Comparison of ENCODE assay signal across 8 cellular contexts in the genomic region with DNA sequence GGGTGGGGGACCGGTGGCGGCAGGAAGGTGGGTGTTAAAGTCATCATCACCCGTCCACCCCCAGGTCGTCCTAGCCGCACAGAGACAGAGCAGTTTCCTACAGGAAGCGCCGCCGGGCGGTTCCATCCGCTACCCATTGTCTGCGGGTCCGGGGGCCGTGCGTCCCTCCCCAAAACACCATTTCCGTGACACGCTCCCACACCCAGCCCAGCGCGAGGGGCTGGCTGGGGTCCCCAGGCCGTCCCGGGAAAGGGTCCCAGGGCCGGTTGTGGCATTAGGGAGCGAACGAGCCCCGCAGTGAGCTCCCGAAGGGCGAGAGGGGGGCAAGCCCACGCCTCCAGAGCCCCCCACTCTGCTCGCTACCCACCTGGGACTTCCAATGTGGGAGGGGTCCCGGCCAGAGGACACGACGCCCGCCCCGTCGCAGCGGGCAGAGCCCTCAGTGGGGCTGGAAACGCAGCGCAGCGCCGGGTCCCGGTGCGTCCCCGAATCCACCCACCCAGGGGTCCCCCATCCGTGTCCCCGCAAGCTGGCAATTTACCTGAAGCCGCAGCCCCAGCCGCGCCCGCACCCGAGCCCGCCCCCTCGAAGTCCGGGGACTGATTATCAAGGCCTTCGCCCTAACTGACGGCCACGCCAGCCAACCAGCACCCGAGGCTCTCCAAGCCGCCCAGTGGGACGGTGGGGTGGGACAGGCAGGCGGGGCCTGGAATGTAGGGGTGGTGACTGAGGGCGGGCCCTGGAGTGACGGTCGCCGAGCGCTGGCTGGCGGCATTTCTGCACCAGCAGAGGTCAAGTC. TPM values are rescaled to one million over a fixed set of nuclear protein-coding genes. Genes with fewer than 3 reads are reported as not detected.
DNase-seq lines count a peak whose midpoint lies in the region; ATAC-seq and TF ChIP-seq lines count a peak whose summit lies in the region.

A gene (minus strand): TSS at position 579 of the 799 bp plus-strand sequence. CDS start 5,434 bp downstream, outside the sequence.

- H3K36me3 Mint-ChIP-seq in activated naive CD8-positive, alpha-beta T cell, result peaks cover 3% of the 10 kb centered on the region
- no peaks in the 10 kb centered on the region for H3K36me3 Mint-ChIP-seq in glutamatergic neuron (ENCODE audit: unreplicated experiment)

- H3K27me3 Mint-ChIP-seq in activated naive CD8-positive, alpha-beta T cell, result peaks cover 8% of the 10 kb centered on the region
- H3K27me3 Mint-ChIP-seq in glutamatergic neuron (ENCODE audit: unreplicated experiment), result peaks cover 3% of the 10 kb centered on the region

- no peaks in the 10 kb centered on the region for H3K9me3 Mint-ChIP-seq in activated naive CD8-positive, alpha-beta T cell (ENCODE audit: low read depth)
- H3K9me3 Mint-ChIP-seq in glutamatergic neuron (ENCODE audit: unreplicated experiment), result no peaks in the 10 kb centered on the region

- ATAC-seq in GM21717 (IDR thresholded peaks at IDR 0.05; ENCODE audit: unreplicated experiment), result peak; percentile 91
- ATAC-seq in SK-N-SH treated with all-trans-retinoic acid at 6 μM for 48 hours, result peak; percentile 99
- peak; percentile 92 for ATAC-seq in omental fat pad (ENCODE audit: low FRiP score)

- DNase-seq in D341Med (ENCODE audit: low spot score) (peak; percentile 97), M059J (ENCODE audit: low read depth) (peak; percentile 90), glutamatergic neuron (peak; percentile 95), omental fat pad (ENCODE audit: low spot score) (peak; percentile 85), superior temporal gyrus (ENCODE audit: extremely low spot score) (peak; percentile 87)

- H3K27ac Mint-ChIP-seq in activated naive CD8-positive, alpha-beta T cell, result no peak within 1 kb of the TSS
- H3K27ac Mint-ChIP-seq in glutamatergic neuron (ENCODE audit: unreplicated experiment), result no peak within 1 kb of the TSS

- peak within 1 kb of the TSS; percentile 77 for H3K4me3 Mint-ChIP-seq in activated naive CD8-positive, alpha-beta T cell
- H3K4me3 Mint-ChIP-seq in glutamatergic neuron (ENCODE audit: unreplicated experiment), result no peak within 1 kb of the TSS

- TF ChIP-seq CTCF in glutamatergic neuron (IDR thresholded peaks at IDR 0.05; ENCODE audit: partially characterized antibody, unreplicated experiment) (no peak), omental fat pad (IDR thresholded peaks at IDR 0.05) (no peak)

- peaks cover 11% of the 10 kb centered on the region for H3K4me1 Mint-ChIP-seq in activated naive CD8-positive, alpha-beta T cell (ENCODE audit: low read depth)
- H3K4me1 Mint-ChIP-seq in glutamatergic neuron (ENCODE audit: low read depth, unreplicated experiment), result peaks cover 6% of the 10 kb centered on the region

TF ChIP-seq in SK-N-SH treated with all-trans-retinoic acid at 6 μM for 48 hours, 23 proteins besides CTCF, POLR2A, EP300 and RAD21:
- TF ChIP-seq OSR1 (CRISPR knock-in tag; IDR thresholded peaks at IDR 0.05) (no peak), ZC3H10 (CRISPR knock-in tag; IDR thresholded peaks at IDR 0.05) (no peak), RARB (CRISPR knock-in tag; IDR thresholded peaks at IDR 0.05) (no peak), ESRRG (CRISPR knock-in tag; IDR thresholded peaks at IDR 0.05) (no peak), GLIS3 (CRISPR knock-in tag; IDR thresholded peaks at IDR 0.05) (no peak), ZNF70 (CRISPR knock-in tag; IDR thresholded peaks at IDR 0.05) (no peak), TCF4 (CRISPR knock-in tag; IDR thresholded peaks at IDR 0.05; ENCODE audit: borderline replicate concordance) (no peak), ZNF565 (CRISPR knock-in tag; conservative IDR thresholded peaks at IDR 0.05; ENCODE audit: low read depth) (no peak), TOX (CRISPR knock-in tag; IDR thresholded peaks at IDR 0.05; ENCODE audit: borderline replicate concordance) (no peak), ARNTL (CRISPR knock-in tag; IDR thresholded peaks at IDR 0.05; ENCODE audit: borderline replicate concordance, low read depth) (no peak), ZFP30 (CRISPR knock-in tag; IDR thresholded peaks at IDR 0.05) (no peak)
- TF ChIP-seq, protein P1, sequence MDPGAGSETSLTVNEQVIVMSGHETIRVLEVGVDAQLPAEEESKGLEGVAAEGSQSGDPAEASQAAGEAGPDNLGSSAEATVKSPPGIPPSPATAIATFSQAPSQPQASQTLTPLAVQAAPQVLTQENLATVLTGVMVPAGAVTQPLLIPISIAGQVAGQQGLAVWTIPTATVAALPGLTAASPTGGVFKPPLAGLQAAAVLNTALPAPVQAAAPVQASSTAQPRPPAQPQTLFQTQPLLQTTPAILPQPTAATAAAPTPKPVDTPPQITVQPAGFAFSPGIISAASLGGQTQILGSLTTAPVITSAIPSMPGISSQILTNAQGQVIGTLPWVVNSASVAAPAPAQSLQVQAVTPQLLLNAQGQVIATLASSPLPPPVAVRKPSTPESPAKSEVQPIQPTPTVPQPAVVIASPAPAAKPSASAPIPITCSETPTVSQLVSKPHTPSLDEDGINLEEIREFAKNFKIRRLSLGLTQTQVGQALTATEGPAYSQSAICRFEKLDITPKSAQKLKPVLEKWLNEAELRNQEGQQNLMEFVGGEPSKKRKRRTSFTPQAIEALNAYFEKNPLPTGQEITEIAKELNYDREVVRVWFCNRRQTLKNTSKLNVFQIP (CRISPR knock-in tag; IDR thresholded peaks at IDR 0.05; ENCODE audit: borderline replicate concordance, low read depth), result no peak
- TF ChIP-seq, protein P2, sequence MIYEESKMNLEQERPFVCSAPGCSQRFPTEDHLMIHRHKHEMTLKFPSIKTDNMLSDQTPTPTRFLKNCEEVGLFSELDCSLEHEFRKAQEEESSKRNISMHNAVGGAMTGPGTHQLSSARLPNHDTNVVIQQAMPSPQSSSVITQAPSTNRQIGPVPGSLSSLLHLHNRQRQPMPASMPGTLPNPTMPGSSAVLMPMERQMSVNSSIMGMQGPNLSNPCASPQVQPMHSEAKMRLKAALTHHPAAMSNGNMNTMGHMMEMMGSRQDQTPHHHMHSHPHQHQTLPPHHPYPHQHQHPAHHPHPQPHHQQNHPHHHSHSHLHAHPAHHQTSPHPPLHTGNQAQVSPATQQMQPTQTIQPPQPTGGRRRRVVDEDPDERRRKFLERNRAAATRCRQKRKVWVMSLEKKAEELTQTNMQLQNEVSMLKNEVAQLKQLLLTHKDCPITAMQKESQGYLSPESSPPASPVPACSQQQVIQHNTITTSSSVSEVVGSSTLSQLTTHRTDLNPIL (CRISPR knock-in tag; IDR thresholded peaks at IDR 0.05; ENCODE audit: low read depth), result no peak

RNA-seq across cellular contexts. Expression of the gene that starts here (rescaled TPM):
- total RNA-seq in M059J (2014; rRNA removed; shearing (Covaris generic)), result 0.74 TPM in 1 of 2 replicates, not detected in the other
- total RNA-seq in glutamatergic neuron (ENCODE audit: unreplicated experiment) (8.9 TPM), omental fat pad (10 to 100 TPM in 3 of 4 donors, 1 to 10 TPM in 1; 7.1 to 48.7 (median 18.9) TPM)

Comparison
In these comparisons a context has a peak if more than half of its experiments do, and no peak if none do; other contexts are left out.
1. Peak in every context shown above with its lines: DNase-seq and ATAC-seq.
2. Peak in DNase-seq in M059J; RNA of the gene not detected or under 1 TPM.